In genomic region chr22:25081409-25081824, GRCh38 we compare ENCODE assay signal across 2 cellular contexts.
TF ChIP-seq lines count a peak whose summit lies in the region.

No MANE protein-coding gene starts in this region.

TF ChIP-seq in GM23338, 12 proteins besides CTCF, POLR2A, EP300 and RAD21:
- TF ChIP-seq ETS1 (IDR thresholded peaks at IDR 0.05) = no peak
- no peak for TF ChIP-seq ZNF462 (CRISPR knock-in tag; IDR thresholded peaks at IDR 0.05)
- TF ChIP-seq CREB1 (CRISPR knock-in tag; IDR thresholded peaks at IDR 0.05; ENCODE audit: low read depth) = no peak
- no peak for TF ChIP-seq POLR2AphosphoS5 (IDR thresholded peaks at IDR 0.05; ENCODE audit: low read depth)
- no peak for TF ChIP-seq NANOG (IDR thresholded peaks at IDR 0.05; ENCODE audit: borderline replicate concordance)
- no peak for TF ChIP-seq REST (IDR thresholded peaks at IDR 0.05; ENCODE audit: unreplicated experiment)

TF ChIP-seq in SK-N-SH treated with all-trans-retinoic acid at 6 μM for 48 hours, 23 proteins besides CTCF, POLR2A, EP300 and RAD21:
- no peak for TF ChIP-seq CSRNP3 (CRISPR knock-in tag; IDR thresholded peaks at IDR 0.05)
- TF ChIP-seq POU6F1 (CRISPR knock-in tag; IDR thresholded peaks at IDR 0.05; ENCODE audit: borderline replicate concordance, low read depth) = no peak
- TF ChIP-seq RARB (CRISPR knock-in tag; IDR thresholded peaks at IDR 0.05) = no peak
- TF ChIP-seq CREB5 (CRISPR knock-in tag; IDR thresholded peaks at IDR 0.05; ENCODE audit: low read depth) = no peak
- TF ChIP-seq ESRRG (CRISPR knock-in tag; IDR thresholded peaks at IDR 0.05) = no peak
